In genomic region chr2:234130734-234131133, GRCh38 we compare ENCODE assay signal across 23 cellular contexts.
DNase-seq lines count a peak whose midpoint lies in the region; ATAC-seq, FAIRE-seq and TF ChIP-seq lines count a peak whose summit lies in the region.
"Had no signal": no experiment of that assay in that cellular context is flagged by ENCODE, and none has a peak within 500 bp of the region (broad histone marks: within the 10 kb centered on the region; RNA-seq: fewer than 3 reads in every experiment).

No MANE protein-coding gene starts in this region.

- peaks cover under 1% of the 10 kb centered on the region for H3K4me1 ChIP-seq in astrocyte (ENCODE audit: insufficient read depth, low read length)
- no peaks in the 10 kb centered on the region for H3K4me1 ChIP-seq in parathyroid adenoma
- H3K4me1 ChIP-seq in GM23338 (ENCODE audit: insufficient read depth) = peaks cover under 1% of the 10 kb centered on the region; the same call in 1 of the 2 replicates
- H3K4me1 ChIP-seq: ascending aorta, vagina had no signal

- no peaks in the 10 kb centered on the region for H3K36me3 Mint-ChIP-seq in astrocyte (ENCODE audit: low read depth, unreplicated experiment)
- no peaks in the 10 kb centered on the region for H3K36me3 Mint-ChIP-seq in GM23338 (ENCODE audit: low read depth)
- H3K36me3 Mint-ChIP-seq: activated naive CD4-positive, alpha-beta T cell treated with anti-CD3 and anti-CD28 coated beads, Interleukin-2, amount 50 U/mL, for 72 hours; stimulated activated memory B cell treated with anti-CD40 and anti-IgM and Interleukin-4, amounts not matched to agents 10 μg/mL and 1 μg/mL and 100 μg/mL, for 72 hours had no signal

- H3K4me2 ChIP-seq in astrocyte (ENCODE audit: low read length) = peak overlapping the region; percentile 46
- H3K4me2 ChIP-seq in parathyroid adenoma (ENCODE audit: low read length) = no peak overlapping the region
- no peak overlapping the region for H3K4me2 ChIP-seq in GM23338

- H3K36me3 ChIP-seq in astrocyte (ENCODE audit: insufficient read depth, low read length) = no peaks in the 10 kb centered on the region
- no peaks in the 10 kb centered on the region for H3K36me3 ChIP-seq in parathyroid adenoma (ENCODE audit: control insufficient read depth, insufficient read depth, low read length)
- H3K36me3 ChIP-seq in GM23338 (ENCODE audit: insufficient read depth) = no peaks in the 10 kb centered on the region
- H3K36me3 ChIP-seq: ascending aorta, vagina, WERI-Rb-1 had no signal

- H3K9me3 Mint-ChIP-seq in astrocyte (ENCODE audit: unreplicated experiment) (no peaks in the 10 kb centered on the region), GM23338 (no peaks in the 10 kb centered on the region)
- H3K9me3 Mint-ChIP-seq: activated naive CD4-positive, alpha-beta T cell treated with anti-CD3 and anti-CD28 coated beads, Interleukin-2, amount 50 U/mL, for 72 hours; activated T-helper 2 cell treated with anti-CD3 and anti-CD28 coated beads, Interferon-gamma antibody, Interleukin-2, Interleukin-4, amounts not matched to agents 10 μg/mL and 5 μg/mL and 100 μg/mL, durations not matched to agents 14 hours and 24 hours and 36 hours; effector memory CD8-positive, alpha-beta T cell had no signal

- H3K9me2 ChIP-seq in GM23338 (ENCODE audit: insufficient read depth) = no peaks in the 10 kb centered on the region

- H3K4me3 ChIP-seq in astrocyte (ENCODE audit: insufficient read depth, low read depth, low read length) (peak overlapping the region; percentile 6), parathyroid adenoma (ENCODE audit: low read depth, low read length) (no peak overlapping the region), GM23338 (no peak overlapping the region)
- H3K4me3 ChIP-seq: ascending aorta, vagina had no signal

- H3K27me3 ChIP-seq in astrocyte (ENCODE audit: insufficient read depth, low read length) (no peaks in the 10 kb centered on the region), parathyroid adenoma (ENCODE audit: control insufficient read depth, insufficient read depth, low read length) (no peaks in the 10 kb centered on the region), GM23338 (ENCODE audit: insufficient read depth) (no peaks in the 10 kb centered on the region)
- H3K27me3 ChIP-seq: ascending aorta, vagina had no signal

- H4K20me1 ChIP-seq in astrocyte (ENCODE audit: insufficient read depth, low read length) (no peaks in the 10 kb centered on the region), GM23338 (replicated peaks; ENCODE audit: insufficient read depth) (no peaks in the 10 kb centered on the region)

- no peaks in the 10 kb centered on the region for H3K27me3 Mint-ChIP-seq in astrocyte (ENCODE audit: low read depth, unreplicated experiment)
- peaks cover 10% of the 10 kb centered on the region for H3K27me3 Mint-ChIP-seq in GM23338 (ENCODE audit: insufficient read depth, low read depth, poor library complexity)
- H3K27me3 Mint-ChIP-seq: effector memory CD8-positive, alpha-beta T cell had no signal

- H3K27ac ChIP-seq in astrocyte (ENCODE audit: low read depth, low read length) (no peak overlapping the region), parathyroid adenoma (no peak overlapping the region), GM23338 (ENCODE audit: low read depth) (no peak overlapping the region)
- H3K27ac ChIP-seq: ascending aorta, vagina, WERI-Rb-1 had no signal

- H3K27ac Mint-ChIP-seq in astrocyte (ENCODE audit: unreplicated experiment) (no peak overlapping the region), GM23338 (no peak overlapping the region)
- H3K27ac Mint-ChIP-seq: activated naive CD4-positive, alpha-beta T cell treated with anti-CD3 and anti-CD28 coated beads, Interleukin-2, amount 50 U/mL, for 72 hours; activated T-helper 2 cell treated with anti-CD3 and anti-CD28 coated beads, Interferon-gamma antibody, Interleukin-2, Interleukin-4, amounts not matched to agents 10 μg/mL and 5 μg/mL and 100 μg/mL, durations not matched to agents 14 hours and 24 hours and 36 hours; effector memory CD8-positive, alpha-beta T cell; stimulated activated memory B cell treated with anti-CD40 and anti-IgM and Interleukin-4, amounts not matched to agents 10 μg/mL and 1 μg/mL and 100 μg/mL, for 72 hours had no signal

- H3K9me3 ChIP-seq in astrocyte (ENCODE audit: insufficient read depth, low read depth, low read length) (no peaks in the 10 kb centered on the region), parathyroid adenoma (ENCODE audit: control insufficient read depth, low read length) (no peaks in the 10 kb centered on the region)
- H3K9me3 ChIP-seq: ascending aorta, vagina had no signal

- H3F3A ChIP-seq in GM23338 (replicated peaks; ENCODE audit: low read depth) = no peaks in the 10 kb centered on the region

- ATAC-seq in GM23338 (no peak), GM21367 (IDR thresholded peaks at IDR 0.05; ENCODE audit: unreplicated experiment) (no peak)
- ATAC-seq: activated naive CD4-positive, alpha-beta T cell treated with anti-CD3 and anti-CD28 coated beads, Interleukin-2, amount 50 U/mL, for 72 hours; effector memory CD8-positive, alpha-beta T cell; stimulated activated memory B cell treated with anti-CD40 and anti-IgM and Interleukin-4, amounts not matched to agents 10 μg/mL and 1 μg/mL and 100 μg/mL, for 72 hours had no signal

- H2AFZ ChIP-seq in astrocyte (ENCODE audit: low read depth, low read length) = peak overlapping the region; percentile 47
- H2AFZ ChIP-seq in parathyroid adenoma = peak overlapping the region; percentile 24
- no peak overlapping the region for H2AFZ ChIP-seq in GM23338

- peaks cover 14% of the 10 kb centered on the region for H3K4me1 Mint-ChIP-seq in astrocyte (ENCODE audit: low read depth, unreplicated experiment)
- peaks cover 9% of the 10 kb centered on the region for H3K4me1 Mint-ChIP-seq in GM23338

- no peak for FAIRE-seq in astrocyte (lab: Jason Lieb, UNC)

- no peaks in the 10 kb centered on the region for H3K79me2 ChIP-seq in astrocyte (ENCODE audit: insufficient read depth, low read length)
- no peaks in the 10 kb centered on the region for H3K79me2 ChIP-seq in parathyroid adenoma
- no peaks in the 10 kb centered on the region for H3K79me2 ChIP-seq in GM23338 (replicated peaks; ENCODE audit: insufficient read depth)

- no peak for TF ChIP-seq CTCF in astrocyte (IDR thresholded peaks at IDR 0.05; ENCODE audit: insufficient read depth, low read depth, low read length)
- no peak for TF ChIP-seq CTCF in parathyroid adenoma (IDR thresholded peaks at IDR 0.05)
- TF ChIP-seq CTCF in GM23338 (conservative IDR thresholded peaks at IDR 0.05; ENCODE audit: low read depth in 2 of 2) = no peak

- H3K4me3 Mint-ChIP-seq in astrocyte (ENCODE audit: unreplicated experiment) (no peak overlapping the region), GM23338 (no peak overlapping the region)
- H3K4me3 Mint-ChIP-seq: effector memory CD8-positive, alpha-beta T cell; stimulated activated memory B cell treated with anti-CD40 and anti-IgM and Interleukin-4, amounts not matched to agents 10 μg/mL and 1 μg/mL and 100 μg/mL, for 72 hours had no signal

- no peak overlapping the region for H3K9ac ChIP-seq in astrocyte (ENCODE audit: low read length)
- no peak overlapping the region for H3K9ac ChIP-seq in parathyroid adenoma

- peak; percentile 61 for DNase-seq in Ammon's horn (ENCODE audit: low spot score)
- DNase-seq in astrocyte (ENCODE audit: low read depth) = no peak
- DNase-seq in iris pigment epithelial cell (ENCODE audit: low read depth) = peak; percentile 10
- DNase-seq in GM23338 (ENCODE audit: low spot score) = no peak
- DNase-seq in NAMALWA (ENCODE audit: low spot score) = no peak
- no peak for DNase-seq in HPDE6-E6E7 (ENCODE audit: extremely low spot score)
- DNase-seq: activated CD4-positive, alpha-beta T cell treated with anti-CD3 and anti-CD28 coated beads, Interleukin-2, amount 50 U/mL, for 1 hour; activated CD8-positive, alpha-beta memory T cell treated with anti-CD3 and anti-CD28 coated beads, Interleukin-2, amount 50 U/mL, for 48 hours; effector memory CD8-positive, alpha-beta T cell; foreskin fibroblast; Karpas-422; NCI-H1694 treated with DMSO at 0.1 percent for 48 hours; NCI-H226; NCI-H748 treated with DMSO at 0.1 percent for 48 hours; T-helper 9 cell; WERI-Rb-1 had no signal

TF ChIP-seq in GM23338, 12 proteins besides CTCF, POLR2A, EP300 and RAD21 (continues in another document):
- no peak for TF ChIP-seq ETS1 (IDR thresholded peaks at IDR 0.05)
- TF ChIP-seq JUNB (IDR thresholded peaks at IDR 0.05; ENCODE audit: unreplicated experiment) = no peak
- TF ChIP-seq EZH2phosphoT487 (IDR thresholded peaks at IDR 0.05; ENCODE audit: unreplicated experiment) = no peak
- TF ChIP-seq POLR2AphosphoS5 (IDR thresholded peaks at IDR 0.05; ENCODE audit: low read depth) = no peak
- no peak for TF ChIP-seq ZNF331 (CRISPR knock-in tag; IDR thresholded peaks at IDR 0.05; ENCODE audit: low read depth)
- no peak for TF ChIP-seq NANOG (IDR thresholded peaks at IDR 0.05; ENCODE audit: borderline replicate concordance)
- no peak for TF ChIP-seq EZH2 (IDR thresholded peaks at IDR 0.05; ENCODE audit: low read depth, unreplicated experiment)

Comparison
In these comparisons a context has a peak if more than half of its experiments do, and no peak if none do; other contexts are left out.
1. DNase-seq: peak in Ammon's horn (single experiment) and iris pigment epithelial cell (single experiment); none in astrocyte (single experiment), GM23338 (single experiment), NAMALWA (single experiment) and HPDE6-E6E7 (single experiment).